In genomic region chr6:54805077-54805476, GRCh38 we compare ENCODE assay signal across 31 cellular contexts. TPM values are rescaled to one million over a fixed set of nuclear protein-coding genes. Genes with fewer than 3 reads are reported as not detected.
DNase-seq lines count a peak whose midpoint lies in the region; ATAC-seq, FAIRE-seq and TF ChIP-seq lines count a peak whose summit lies in the region.
"Had no signal": no experiment of that assay in that cellular context is flagged by ENCODE, and none has a peak within 500 bp of the region (broad histone marks: within the 10 kb centered on the region; RNA-seq: fewer than 3 reads in every experiment).

No MANE protein-coding gene starts in this region.

- FAIRE-seq in endometrium (lab: Jason Lieb, UNC): peak; percentile 39
- FAIRE-seq: endothelial cell of umbilical vein had no signal

- DNase-seq in AG20443 (ENCODE audit: low spot score): peak; percentile 7
- DNase-seq in HFFc6: peak; percentile 11
- no peak for DNase-seq in progenitor cell of endocrine pancreas (ENCODE audit: low spot score, unreplicated experiment)
- no peak for DNase-seq in activated CD8-positive, alpha-beta memory T cell treated with anti-CD3 and anti-CD28 coated beads, Interleukin-2, amount 50 U/mL, for 4 hours
- no peak for DNase-seq in NCI-H446 (lab: John Stamatoyannopoulos, UW)
- no peak for DNase-seq in GM13976 (ENCODE audit: low spot score)
- DNase-seq: ACHN; activated CD4-positive, alpha-beta T cell treated with anti-CD3 and anti-CD28 coated beads for 4 hours; activated CD8-positive, alpha-beta memory T cell treated with anti-CD3 and anti-CD28 coated beads for 24 hours; activated gamma-delta T cell treated with Interleukin-2 at 50 U/mL for 16 hours; activated T-cell treated with anti-CD3 and anti-CD28 coated beads, Interleukin-2, amount 50 U/mL, for 4 hours; body of pancreas; Calu3; cerebellar nuclear complex; H9; Karpas-422; lower lobe of right lung; mucosa of descending colon; NCI-H1436 treated with DMSO at 0.1 percent for 48 hours; NCI-H2107; NCI-H446 treated with DMSO at 0.1 percent for 48 hours; right cardiac atrium; stimulated activated naive B cell treated with anti-CD40 and anti-IgM and Interleukin-4, amounts not matched to agents 10 μg/mL and 1 μg/mL and 100 μg/mL, for 72 hours; T-helper 17 cell had no signal

- in situ Hi-C loops in GM13976 (cut with MboI; ENCODE audit: low sequenced_read_pairs, unreplicated experiment): no loop called here

- H3K36me3 Mint-ChIP-seq in HFFc6 (ENCODE audit: low read depth) (no peaks in the 10 kb centered on the region), progenitor cell of endocrine pancreas (ENCODE audit: insufficient read depth) (no peaks in the 10 kb centered on the region)
- H3K36me3 Mint-ChIP-seq: stimulated activated naive B cell treated with anti-CD40 and anti-IgM and Interleukin-4, amounts not matched to agents 10 μg/mL and 1 μg/mL and 100 μg/mL, for 72 hours had no signal

- peaks cover 25% of the 10 kb centered on the region; the same call in 1 of the 2 replicates for H3K4me1 Mint-ChIP-seq in HFFc6 (ENCODE audit: low read depth)
- H3K4me1 Mint-ChIP-seq in progenitor cell of endocrine pancreas (ENCODE audit: low read depth): peaks cover 7% of the 10 kb centered on the region
- H3K4me1 Mint-ChIP-seq: stimulated activated naive B cell treated with anti-CD40 and anti-IgM and Interleukin-4, amounts not matched to agents 10 μg/mL and 1 μg/mL and 100 μg/mL, for 72 hours; T-helper 17 cell had no signal

- H3K4me3 Mint-ChIP-seq in HFFc6: no peak overlapping the region
- H3K4me3 Mint-ChIP-seq in progenitor cell of endocrine pancreas (ENCODE audit: low read depth): no peak overlapping the region
- H3K4me3 Mint-ChIP-seq: activated T-cell treated with anti-CD3 and anti-CD28 coated beads, Interleukin-2, amount 50 U/mL, for 4 hours; H9; nephron; stimulated activated naive B cell treated with anti-CD40 and anti-IgM and Interleukin-4, amounts not matched to agents 10 μg/mL and 1 μg/mL and 100 μg/mL, for 72 hours; T-helper 17 cell had no signal

- ATAC-seq in GM18861 (IDR thresholded peaks at IDR 0.05; ENCODE audit: unreplicated experiment): no peak
- ATAC-seq: activated T-cell treated with anti-CD3 and anti-CD28 coated beads, Interleukin-2, amount 50 U/mL, for 4 hours; body of pancreas; lower lobe of right lung; mucosa of descending colon; right cardiac atrium; stimulated activated naive B cell treated with anti-CD40 and anti-IgM and Interleukin-4, amounts not matched to agents 10 μg/mL and 1 μg/mL and 100 μg/mL, for 72 hours; T-helper 17 cell had no signal

- H3K27me3 Mint-ChIP-seq in HFFc6 (ENCODE audit: insufficient read depth) (peaks cover 2% of the 10 kb centered on the region; the same call in 1 of the 2 replicates), progenitor cell of endocrine pancreas (no peaks in the 10 kb centered on the region)
- H3K27me3 Mint-ChIP-seq: stimulated activated naive B cell treated with anti-CD40 and anti-IgM and Interleukin-4, amounts not matched to agents 10 μg/mL and 1 μg/mL and 100 μg/mL, for 72 hours; T-helper 17 cell had no signal

- no peak overlapping the region for H3K27ac Mint-ChIP-seq in HFFc6
- H3K27ac Mint-ChIP-seq in progenitor cell of endocrine pancreas: peak overlapping the region; percentile 49
- H3K27ac Mint-ChIP-seq: H9; nephron; stimulated activated naive B cell treated with anti-CD40 and anti-IgM and Interleukin-4, amounts not matched to agents 10 μg/mL and 1 μg/mL and 100 μg/mL, for 72 hours; T-helper 17 cell had no signal

- TF ChIP-seq CTCF in HFFc6 (IDR thresholded peaks at IDR 0.05) (no peak), progenitor cell of endocrine pancreas (IDR thresholded peaks at IDR 0.05; ENCODE audit: unreplicated experiment) (no peak), GM13976 (IDR thresholded peaks at IDR 0.05; ENCODE audit: borderline replicate concordance, control extremely low read depth, extremely low read depth, insufficient read depth, missing control alignments) (no peak)

- H3K9me3 Mint-ChIP-seq in HFFc6 (no peaks in the 10 kb centered on the region), progenitor cell of endocrine pancreas (ENCODE audit: low read depth) (no peaks in the 10 kb centered on the region)
- H3K9me3 Mint-ChIP-seq: H9 had no signal

RNA-seq across cellular contexts. Expression of gene FAM83B, which starts 41.5 kb away (rescaled TPM):
- not detected for total RNA-seq in HFFc6 (2021; fragmentation: NEBNext Ultra II Directional; extraction: Animal tissue kit (Norgen Biotek cat#: 25700))
- total RNA-seq in progenitor cell of endocrine pancreas: 16.1 and 17.4 TPM in 2 replicates
- total RNA-seq: Daoy, endothelial cell of umbilical vein, osteoblast, SK-MEL-5, T-helper 17 cell had no signal

Comparison
In these comparisons a context has a peak if more than half of its experiments do, and no peak if none do; other contexts are left out.
1. DNase-seq: peak in AG20443 (single experiment) and HFFc6 (single experiment); none in progenitor cell of endocrine pancreas (single experiment), activated CD8-positive, alpha-beta memory T cell treated with anti-CD3 and anti-CD28 coated beads, Interleukin-2, amount 50 U/mL, for 4 hours (single experiment), NCI-H446 (0 of 2) and GM13976 (single experiment).
2. RNA of gene FAM83B, which starts 41.5 kb away (total RNA-seq): 16.1 to 17.4 TPM in progenitor cell of endocrine pancreas; not detected in HFFc6; every median in the first group is over 10 times any median in the second.